22 cellular contexts compared by ENCODE assay signal in the genomic region with DNA sequence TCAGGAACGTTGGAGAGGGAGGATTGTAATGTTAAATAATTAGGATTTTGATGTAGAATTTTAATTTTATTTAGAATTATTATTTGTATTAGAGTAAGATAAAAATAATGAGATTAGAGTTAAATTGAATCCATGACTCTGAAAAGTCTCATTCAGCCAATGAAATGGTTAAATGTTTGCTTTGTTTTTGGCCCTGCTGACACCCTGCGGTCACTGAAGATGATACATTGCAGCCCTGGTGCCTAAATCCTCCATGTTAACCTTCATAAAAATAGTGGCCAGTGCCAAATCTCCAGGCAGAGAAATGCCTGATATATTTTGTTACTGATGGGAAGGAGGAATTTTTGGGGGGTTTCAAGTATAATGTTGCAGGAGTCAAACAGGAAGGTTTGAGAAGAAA. TPM values are rescaled to one million over a fixed set of nuclear protein-coding genes. Genes with fewer than 3 reads are reported as not detected.
A peak's percentile ranks its signal among the peaks of the same experiment; 100 is the strongest.
DNase-seq lines count a peak whose midpoint lies in the region; ATAC-seq, FAIRE-seq and TF ChIP-seq lines count a peak whose summit lies in the region.
"Had no signal": no experiment of that assay in that cellular context is flagged by ENCODE, and none has a peak within 500 bp of the region (broad histone marks: within the 10 kb centered on the region; RNA-seq: fewer than 3 reads in every experiment).

No MANE protein-coding gene starts in this region.

- H3F3A ChIP-seq in PC-3 (ENCODE audit: low read length, unreplicated experiment), result no peaks in the 10 kb centered on the region

- BruUV-seq in PC-3 (replicated peaks; lab: Mats Ljungman, UMichigan) (no TSS peak), K562 (replicated peaks; lab: Mats Ljungman, UMichigan) (no TSS peak)

- no peaks in the 10 kb centered on the region for H3K9me3 Mint-ChIP-seq in stimulated activated effector memory CD8-positive, alpha-beta T cell treated with anti-CD3 and anti-CD28 coated beads, Interleukin-12 subunit alpha, Interleukin-12 subunit beta, amount 100 ng/mL, for 72 hours
- H3K9me3 Mint-ChIP-seq: CD4-positive, alpha-beta memory T cell had no signal

- intact Hi-C loops in PC-3 (cut with micrococcal nuclease) (no loop called here), K562 (cut with micrococcal nuclease) (no loop called here)

- no peak overlapping the region for H3K4me3 ChIP-seq in PC-3 (ENCODE audit: low read length)
- no peak overlapping the region for H3K4me3 ChIP-seq in K562
- H3K4me3 ChIP-seq: BLaER1 treated with 17β-estradiol and CSF1 and Interleukin-3, amounts not matched to agents 10 nM and 100 nM had no signal

- WGBS in K562 (ENCODE audit: insufficient coverage, low coverage, missing lambda C conversion rate), result 17% methylated on average over 2 of the region's 2 CpGs

- DNase-seq in LHCN-M2 (ENCODE audit: low read depth), result peak; percentile 13
- peak; percentile 74 for DNase-seq in NCI-H2107 (lab: John Stamatoyannopoulos, UW)
- DNase-seq in PC-3, result peak; percentile 31
- no peak for DNase-seq in K562 (ENCODE audit: extremely low read depth in 1 of 4, low spot score in 3 of 4)
- no peak for DNase-seq in stimulated activated effector memory CD8-positive, alpha-beta T cell treated with anti-CD3 and anti-CD28 coated beads, Interleukin-12 subunit alpha, Interleukin-12 subunit beta, amount 100 ng/mL, for 72 hours (ENCODE audit: low spot score in 2 of 2)
- no peak for DNase-seq in SW480 (ENCODE audit: low spot score)
- no peak for DNase-seq in NOMO-1 treated with DMSO at 0.1 percent for 48 hours (lab: John Stamatoyannopoulos, UW; ENCODE audit: unreplicated experiment)
- DNase-seq: ACHN, DMS53, GDM1, KBM-7, NCI-H1105, NCI-H2029 treated with DMSO at 0.1 percent for 48 hours, NCI-H446, NCI-H526 treated with DMSO at 0.1 percent for 48 hours, SIG-M5, T-helper 9 cell had no signal

- H3K36me3 ChIP-seq in PC-3 (ENCODE audit: low read depth, low read length) (no peaks in the 10 kb centered on the region), K562 (ENCODE audit: control insufficient read depth, insufficient read depth, low read length) (no peaks in the 10 kb centered on the region)
- H3K36me3 ChIP-seq: BLaER1 treated with 17β-estradiol and CSF1 and Interleukin-3, amounts not matched to agents 10 nM and 100 nM had no signal

- ATAC-seq in PC-3 (no peak), K562 (peak; percentile 62; the same call in 2 of the 3 replicates), GM21825 (IDR thresholded peaks at IDR 0.05; ENCODE audit: unreplicated experiment) (no peak)
- no peak for ATAC-seq in stimulated activated effector memory CD8-positive, alpha-beta T cell treated with anti-CD3 and anti-CD28 coated beads, Interleukin-12 subunit alpha, Interleukin-12 subunit beta, amount 100 ng/mL, for 72 hours

- TF ChIP-seq RAD21 in K562 (CRISPR knock-in tag; conservative IDR thresholded peaks at IDR 0.05 in 1 of 2, IDR thresholded peaks at IDR 0.05 in 1 of 2), result peak in 1 of 2 experiments; percentile 21; a peak in 1 of 4 replicates

- POLR2A ChIA-PET in PC-3 (lab: Charles Lee; ENCODE audit: unreplicated experiment), result interaction anchor here (0.5 kb wide), 1 partner anchor 73 kb away, joined by 3 read pairs; no protein-coding TSS in a partner anchor
- POLR2A ChIA-PET in K562 (lab: Yijun Ruan, JAX), result interaction anchor here (1.0 kb wide), 1 partner anchor 114 kb away, joined by 3 read pairs; a partner anchor contains a TSS

- H3K9ac ChIP-seq in PC-3 (ENCODE audit: low read length), result no peak overlapping the region
- no peak overlapping the region for H3K9ac ChIP-seq in K562 (ENCODE audit: insufficient read depth in 1 of 2, low read depth in 2 of 2, low read length in 2 of 2)
- H3K9ac ChIP-seq: BLaER1 treated with 17β-estradiol and CSF1 and Interleukin-3, amounts not matched to agents 10 nM and 100 nM had no signal

- FAIRE-seq in K562 (lab: Jason Lieb, UNC), result peak; percentile 75
- FAIRE-seq: GM19239, H54 had no signal

- H3K4me2 ChIP-seq in PC-3 (ENCODE audit: low read length) (no peak overlapping the region), K562 (ENCODE audit: insufficient read depth, low read length) (no peak overlapping the region)
- H3K4me2 ChIP-seq: BLaER1 treated with 17β-estradiol and CSF1 and Interleukin-3, amounts not matched to agents 10 nM and 100 nM had no signal

- no peaks in the 10 kb centered on the region for H3K9me2 ChIP-seq in PC-3 (replicated peaks; ENCODE audit: low read length)

- no peaks in the 10 kb centered on the region for H3K36me3 Mint-ChIP-seq in stimulated activated effector memory CD8-positive, alpha-beta T cell treated with anti-CD3 and anti-CD28 coated beads, Interleukin-12 subunit alpha, Interleukin-12 subunit beta, amount 100 ng/mL, for 72 hours
- H3K36me3 Mint-ChIP-seq: CD4-positive, alpha-beta memory T cell had no signal

- H3K27me3 ChIP-seq in PC-3 (ENCODE audit: low read length) (no peaks in the 10 kb centered on the region), K562 (ENCODE audit: control insufficient read depth in 2 of 2, insufficient read depth in 2 of 2, low read length in 2 of 2) (peaks cover 4 to 6% of the 10 kb centered on the region in 2 experiments; a peak in 3 of 5 replicates)
- H3K27me3 ChIP-seq: BLaER1 treated with 17β-estradiol and CSF1 and Interleukin-3, amounts not matched to agents 10 nM and 100 nM had no signal

- H2AFZ ChIP-seq in PC-3 (ENCODE audit: low read length), result no peak overlapping the region
- H2AFZ ChIP-seq in K562 (ENCODE audit: low read depth, low read length), result 0 out of 2 replicates have a peak overlapping the region, but pooled peaks have one; percentile 11

- H3K9me3 ChIP-seq in PC-3 (ENCODE audit: low read length) (0 out of 2 replicates have a peak, but pooled peaks cover 5% of the 10 kb centered on the region), K562 (replicated peaks; ENCODE audit: control insufficient read depth, insufficient read depth, low read depth, low read length) (peaks cover 1% of the 10 kb centered on the region; the same call in 1 of the 2 replicates)

- H3K27ac ChIP-seq in PC-3 (ENCODE audit: low read length) (no peak overlapping the region), K562 (ENCODE audit: extremely low read depth, low read depth, low read length) (no peak overlapping the region)
- H3K27ac ChIP-seq: BLaER1 treated with 17β-estradiol and CSF1 and Interleukin-3, amounts not matched to agents 10 nM and 100 nM had no signal

- H3K79me2 ChIP-seq in PC-3 (ENCODE audit: low read length) (no peaks in the 10 kb centered on the region), K562 (ENCODE audit: control insufficient read depth, insufficient read depth, low read length) (no peaks in the 10 kb centered on the region)

- H3K9me1 ChIP-seq in K562 (ENCODE audit: control insufficient read depth, insufficient read depth, low read length), result no peaks in the 10 kb centered on the region

- no peak for TF ChIP-seq CTCF in PC-3 (conservative IDR thresholded peaks at IDR 0.05; ENCODE audit: low read depth, low read length)
- peak; percentile 20 to 41 (median 25); a peak in 2 of 6 replicates for TF ChIP-seq CTCF in K562 (IDR thresholded peaks at IDR 0.05 in 2 of 3, conservative IDR thresholded peaks at IDR 0.05 in 1 of 3; ENCODE audit: insufficient read depth in 2 of 3, low read depth in 1 of 3, low read length in 3 of 3)

- H3K4me1 Mint-ChIP-seq in stimulated activated effector memory CD8-positive, alpha-beta T cell treated with anti-CD3 and anti-CD28 coated beads, Interleukin-12 subunit alpha, Interleukin-12 subunit beta, amount 100 ng/mL, for 72 hours, result no peaks in the 10 kb centered on the region
- H3K4me1 Mint-ChIP-seq: CD4-positive, alpha-beta memory T cell had no signal

- no peak overlapping the region for H3K4me3 Mint-ChIP-seq in stimulated activated effector memory CD8-positive, alpha-beta T cell treated with anti-CD3 and anti-CD28 coated beads, Interleukin-12 subunit alpha, Interleukin-12 subunit beta, amount 100 ng/mL, for 72 hours
- H3K4me3 Mint-ChIP-seq: CD4-positive, alpha-beta memory T cell had no signal

- H4K20me1 ChIP-seq in PC-3 (ENCODE audit: low read length) (no peaks in the 10 kb centered on the region), K562 (replicated peaks; ENCODE audit: control insufficient read depth, insufficient read depth, low read length) (no peaks in the 10 kb centered on the region)
- H4K20me1 ChIP-seq: BLaER1 treated with 17β-estradiol and CSF1 and Interleukin-3, amounts not matched to agents 10 nM and 100 nM had no signal

- CTCF ChIA-PET in PC-3 (lab: Charles Lee), result no interaction called here
- CTCF ChIA-PET in K562 (lab: Yijun Ruan, JAX; ENCODE audit: low intra/inter-chr PET ratio), result interaction anchor here (0.8 to 1.0 kb wide), 2 partner anchors 8 to 49 kb away, joined by 3 read pairs; no protein-coding TSS in a partner anchor

- no peak for TF ChIP-seq POLR2A in K562 (conservative IDR thresholded peaks at IDR 0.05)

- in situ Hi-C loops in K562 (cut with MboI), result no loop called here

- no peak for TF ChIP-seq EP300 in K562 (IDR thresholded peaks at IDR 0.05; ENCODE audit: low read length)

- no peak overlapping the region for H3K27ac Mint-ChIP-seq in stimulated activated effector memory CD8-positive, alpha-beta T cell treated with anti-CD3 and anti-CD28 coated beads, Interleukin-12 subunit alpha, Interleukin-12 subunit beta, amount 100 ng/mL, for 72 hours

- H3K4me1 ChIP-seq in PC-3 (ENCODE audit: insufficient read depth, low read length), result peaks cover 10% of the 10 kb centered on the region
- H3K4me1 ChIP-seq in K562 (replicated peaks in 1 of 2; ENCODE audit: control insufficient read depth in 2 of 2, insufficient read depth in 2 of 2, low read length in 2 of 2), result peaks cover 6 to 14% of the 10 kb centered on the region in 2 experiments; a peak in 2 of 5 replicates
- H3K4me1 ChIP-seq: BLaER1 treated with 17β-estradiol and CSF1 and Interleukin-3, amounts not matched to agents 10 nM and 100 nM had no signal

RNA-seq across cellular contexts. Expression of a gene that starts 27.3 kb away (rescaled TPM):
- total RNA-seq in LHCN-M2 (2014; rRNA removed), result 15.6 and 15.7 TPM in 2 replicates
- 3.1 TPM for polyA plus RNA-seq in LHCN-M2 (2012)
- 14.7 and 15.1 TPM in 2 replicates for total RNA-seq in PC-3 (2014; rRNA removed)
- total RNA-seq in K562 (2011; cell fraction: chromatin; rRNA removed; ENCODE audit: low replicate concordance), result 25.3 and 85.9 TPM in 2 replicates
- 15.0 and 23.9 TPM in 2 replicates for total RNA-seq in K562 (2011; cell fraction: nucleolus; rRNA removed)
- 31.8 and 32.3 TPM in 2 replicates for total RNA-seq in K562 (2011; cell fraction: nucleoplasm; rRNA removed)
- total RNA-seq in K562 (2014; rRNA removed), result 16.8 and 18.8 TPM in 2 replicates
- total RNA-seq in K562 (2014; rRNA removed; fragmentation: Illumina TruSeq; extraction: Trizol), result 35.0 and 37.5 TPM in 2 replicates
- total RNA-seq in K562 (2015; rRNA removed; fragmentation: Illumina TruSeq; extraction: Trizol), result 31.6 and 33.0 TPM in 2 replicates
- 21.2 and 22.1 TPM in 2 replicates for total RNA-seq in K562 (2021)
- 27.9 and 30.2 TPM in 2 replicates for polyA plus RNA-seq in K562 (2011; rRNA removed)
- polyA plus RNA-seq in K562 (2011; cell fraction: cytosol; rRNA removed), result 4.4 and 11.8 TPM in 2 replicates
- 12.8 and 23.6 TPM in 2 replicates for polyA plus RNA-seq in K562 (2011; cell fraction: nucleus; rRNA removed)
- 13.4 and 15.1 TPM in 2 replicates for polyA plus RNA-seq in K562 (2012)
- 17.7 and 21.8 TPM in 2 replicates for polyA plus RNA-seq in K562 (2014; fragmentation: Illumina TruSeq; extraction: Trizol)
- polyA plus RNA-seq in K562 (2014; fragmentation: Nextera tagmentation; extraction: Ambion mirVana), result 1 to 10 TPM; 3.6 to 5.6 TPM
- 11.2 and 11.5 TPM in 2 replicates for polyA plus RNA-seq in K562 (2014; rRNA removed)
- polyA minus RNA-seq in K562 (2011; rRNA and poly(A)+ RNA removed), result 66.1 and 103 TPM in 2 replicates
- 27.9 and 28.1 TPM in 2 replicates for polyA minus RNA-seq in K562 (2011; cell fraction: cytosol; rRNA and poly(A)+ RNA removed)
- polyA minus RNA-seq in K562 (2011; cell fraction: nucleus; rRNA and poly(A)+ RNA removed), result 14.7 and 38.4 TPM in 2 replicates

RNA-seq across cellular contexts. Expression of a gene that starts 36.8 kb away (rescaled TPM):
- total RNA-seq in LHCN-M2 (2014; rRNA removed), result 40.3 and 54.2 TPM in 2 replicates
- 38.1 TPM for polyA plus RNA-seq in LHCN-M2 (2012)
- total RNA-seq in PC-3 (2014; rRNA removed), result 63.9 and 72.9 TPM in 2 replicates
- total RNA-seq in K562 (2011; cell fraction: chromatin; rRNA removed; ENCODE audit: low replicate concordance), result 49.5 and 58.1 TPM in 2 replicates
- 88.6 and 90.7 TPM in 2 replicates for total RNA-seq in K562 (2011; cell fraction: nucleolus; rRNA removed)
- total RNA-seq in K562 (2011; cell fraction: nucleoplasm; rRNA removed), result 115 and 166 TPM in 2 replicates
- total RNA-seq in K562 (2014; rRNA removed), result 72.2 and 83.6 TPM in 2 replicates
- 131 and 149 TPM in 2 replicates for total RNA-seq in K562 (2014; rRNA removed; fragmentation: Illumina TruSeq; extraction: Trizol)
- total RNA-seq in K562 (2015; rRNA removed; fragmentation: Illumina TruSeq; extraction: Trizol), result 143 and 151 TPM in 2 replicates
- 106 and 108 TPM in 2 replicates for total RNA-seq in K562 (2021)
- polyA plus RNA-seq in K562 (2011; rRNA removed), result 115 and 145 TPM in 2 replicates
- polyA plus RNA-seq in K562 (2011; cell fraction: cytosol; rRNA removed), result 69.3 and 74.9 TPM in 2 replicates
- 35.7 and 37.4 TPM in 2 replicates for polyA plus RNA-seq in K562 (2011; cell fraction: nucleus; rRNA removed)
- polyA plus RNA-seq in K562 (2012), result 106 and 119 TPM in 2 replicates
- 215 and 230 TPM in 2 replicates for polyA plus RNA-seq in K562 (2014; fragmentation: Illumina TruSeq; extraction: Trizol)
- 100 to 1,000 TPM; 197 to 285 TPM for polyA plus RNA-seq in K562 (2014; fragmentation: Nextera tagmentation; extraction: Ambion mirVana)
- polyA plus RNA-seq in K562 (2014; rRNA removed), result 78.7 and 90.5 TPM in 2 replicates
- 101 and 103 TPM in 2 replicates for polyA minus RNA-seq in K562 (2011; rRNA and poly(A)+ RNA removed)
- 40.2 and 70.7 TPM in 2 replicates for polyA minus RNA-seq in K562 (2011; cell fraction: cytosol; rRNA and poly(A)+ RNA removed)
- polyA minus RNA-seq in K562 (2011; cell fraction: nucleus; rRNA and poly(A)+ RNA removed), result 5.7 and 10.7 TPM in 2 replicates

Comparison
In these comparisons a context has a peak if more than half of its experiments do, and no peak if none do; other contexts are left out.
1. DNase-seq: peak in LHCN-M2 (single experiment), NCI-H2107 (single experiment) and PC-3 (single experiment); none in K562 (0 of 4), stimulated activated effector memory CD8-positive, alpha-beta T cell treated with anti-CD3 and anti-CD28 coated beads, Interleukin-12 subunit alpha, Interleukin-12 subunit beta, amount 100 ng/mL, for 72 hours (0 of 2), SW480 (single experiment) and NOMO-1 treated with DMSO at 0.1 percent for 48 hours (single experiment).